In genomic region chr15:72685925-72686794, GRCh38 we compare ENCODE assay signal across 1 cellular context.
A peak's percentile ranks its signal among the peaks of the same experiment; 100 is the strongest.
TF ChIP-seq lines count a peak whose summit lies in the region.

A gene with protein sequence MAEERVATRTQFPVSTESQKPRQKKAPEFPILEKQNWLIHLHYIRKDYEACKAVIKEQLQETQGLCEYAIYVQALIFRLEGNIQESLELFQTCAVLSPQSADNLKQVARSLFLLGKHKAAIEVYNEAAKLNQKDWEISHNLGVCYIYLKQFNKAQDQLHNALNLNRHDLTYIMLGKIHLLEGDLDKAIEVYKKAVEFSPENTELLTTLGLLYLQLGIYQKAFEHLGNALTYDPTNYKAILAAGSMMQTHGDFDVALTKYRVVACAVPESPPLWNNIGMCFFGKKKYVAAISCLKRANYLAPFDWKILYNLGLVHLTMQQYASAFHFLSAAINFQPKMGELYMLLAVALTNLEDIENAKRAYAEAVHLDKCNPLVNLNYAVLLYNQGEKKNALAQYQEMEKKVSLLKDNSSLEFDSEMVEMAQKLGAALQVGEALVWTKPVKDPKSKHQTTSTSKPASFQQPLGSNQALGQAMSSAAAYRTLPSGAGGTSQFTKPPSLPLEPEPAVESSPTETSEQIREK (plus strand): TSS chr15:72686207. CDS start chr15:72686228, 21 bp downstream.
Gene HIGD2B (minus strand): TSS chr15:72686182. CDS start chr15:72676374, 9,808 bp downstream.

TF ChIP-seq in K562, 482 proteins besides CTCF, POLR2A, EP300 and RAD21 (continued from another document and continues in another):
- TF ChIP-seq CLOCK (CRISPR knock-in tag; IDR thresholded peaks at IDR 0.05; ENCODE audit: borderline replicate concordance), result no peak
- no peak for TF ChIP-seq ZNF699 (CRISPR knock-in tag; IDR thresholded peaks at IDR 0.05; ENCODE audit: insufficient replicate concordance)
- no peak for TF ChIP-seq GTF2F1 (IDR thresholded peaks at IDR 0.05; ENCODE audit: low read depth, low read length)
- no peak for TF ChIP-seq ZNF668 (CRISPR knock-in tag; IDR thresholded peaks at IDR 0.05)
- TF ChIP-seq, protein P1, sequence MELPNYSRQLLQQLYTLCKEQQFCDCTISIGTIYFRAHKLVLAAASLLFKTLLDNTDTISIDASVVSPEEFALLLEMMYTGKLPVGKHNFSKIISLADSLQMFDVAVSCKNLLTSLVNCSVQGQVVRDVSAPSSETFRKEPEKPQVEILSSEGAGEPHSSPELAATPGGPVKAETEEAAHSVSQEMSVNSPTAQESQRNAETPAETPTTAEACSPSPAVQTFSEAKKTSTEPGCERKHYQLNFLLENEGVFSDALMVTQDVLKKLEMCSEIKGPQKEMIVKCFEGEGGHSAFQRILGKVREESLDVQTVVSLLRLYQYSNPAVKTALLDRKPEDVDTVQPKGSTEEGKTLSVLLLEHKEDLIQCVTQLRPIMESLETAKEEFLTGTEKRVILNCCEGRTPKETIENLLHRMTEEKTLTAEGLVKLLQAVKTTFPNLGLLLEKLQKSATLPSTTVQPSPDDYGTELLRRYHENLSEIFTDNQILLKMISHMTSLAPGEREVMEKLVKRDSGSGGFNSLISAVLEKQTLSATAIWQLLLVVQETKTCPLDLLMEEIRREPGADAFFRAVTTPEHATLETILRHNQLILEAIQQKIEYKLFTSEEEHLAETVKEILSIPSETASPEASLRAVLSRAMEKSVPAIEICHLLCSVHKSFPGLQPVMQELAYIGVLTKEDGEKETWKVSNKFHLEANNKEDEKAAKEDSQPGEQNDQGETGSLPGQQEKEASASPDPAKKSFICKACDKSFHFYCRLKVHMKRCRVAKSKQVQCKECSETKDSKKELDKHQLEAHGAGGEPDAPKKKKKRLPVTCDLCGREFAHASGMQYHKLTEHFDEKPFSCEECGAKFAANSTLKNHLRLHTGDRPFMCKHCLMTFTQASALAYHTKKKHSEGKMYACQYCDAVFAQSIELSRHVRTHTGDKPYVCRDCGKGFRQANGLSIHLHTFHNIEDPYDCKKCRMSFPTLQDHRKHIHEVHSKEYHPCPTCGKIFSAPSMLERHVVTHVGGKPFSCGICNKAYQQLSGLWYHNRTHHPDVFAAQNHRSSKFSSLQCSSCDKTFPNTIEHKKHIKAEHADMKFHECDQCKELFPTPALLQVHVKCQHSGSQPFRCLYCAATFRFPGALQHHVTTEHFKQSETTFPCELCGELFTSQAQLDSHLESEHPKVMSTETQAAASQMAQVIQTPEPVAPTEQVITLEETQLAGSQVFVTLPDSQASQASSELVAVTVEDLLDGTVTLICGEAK (IDR thresholded peaks at IDR 0.05), result peak; percentile 94
- TF ChIP-seq, protein P1 (CRISPR knock-in tag; IDR thresholded peaks at IDR 0.05), result no peak
- no peak for TF ChIP-seq NR2F6 (CRISPR knock-in tag; IDR thresholded peaks at IDR 0.05)
- no peak for TF ChIP-seq HES1 (IDR thresholded peaks at IDR 0.05; ENCODE audit: low read depth)
- TF ChIP-seq, protein P2, sequence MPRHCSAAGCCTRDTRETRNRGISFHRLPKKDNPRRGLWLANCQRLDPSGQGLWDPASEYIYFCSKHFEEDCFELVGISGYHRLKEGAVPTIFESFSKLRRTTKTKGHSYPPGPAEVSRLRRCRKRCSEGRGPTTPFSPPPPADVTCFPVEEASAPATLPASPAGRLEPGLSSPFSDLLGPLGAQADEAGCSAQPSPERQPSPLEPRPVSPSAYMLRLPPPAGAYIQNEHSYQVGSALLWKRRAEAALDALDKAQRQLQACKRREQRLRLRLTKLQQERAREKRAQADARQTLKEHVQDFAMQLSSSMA (CRISPR knock-in tag; IDR thresholded peaks at IDR 0.05), result no peak
- TF ChIP-seq TAF15 (IDR thresholded peaks at IDR 0.05; ENCODE audit: low read depth, low read length), result no peak
- TF ChIP-seq, protein P3, sequence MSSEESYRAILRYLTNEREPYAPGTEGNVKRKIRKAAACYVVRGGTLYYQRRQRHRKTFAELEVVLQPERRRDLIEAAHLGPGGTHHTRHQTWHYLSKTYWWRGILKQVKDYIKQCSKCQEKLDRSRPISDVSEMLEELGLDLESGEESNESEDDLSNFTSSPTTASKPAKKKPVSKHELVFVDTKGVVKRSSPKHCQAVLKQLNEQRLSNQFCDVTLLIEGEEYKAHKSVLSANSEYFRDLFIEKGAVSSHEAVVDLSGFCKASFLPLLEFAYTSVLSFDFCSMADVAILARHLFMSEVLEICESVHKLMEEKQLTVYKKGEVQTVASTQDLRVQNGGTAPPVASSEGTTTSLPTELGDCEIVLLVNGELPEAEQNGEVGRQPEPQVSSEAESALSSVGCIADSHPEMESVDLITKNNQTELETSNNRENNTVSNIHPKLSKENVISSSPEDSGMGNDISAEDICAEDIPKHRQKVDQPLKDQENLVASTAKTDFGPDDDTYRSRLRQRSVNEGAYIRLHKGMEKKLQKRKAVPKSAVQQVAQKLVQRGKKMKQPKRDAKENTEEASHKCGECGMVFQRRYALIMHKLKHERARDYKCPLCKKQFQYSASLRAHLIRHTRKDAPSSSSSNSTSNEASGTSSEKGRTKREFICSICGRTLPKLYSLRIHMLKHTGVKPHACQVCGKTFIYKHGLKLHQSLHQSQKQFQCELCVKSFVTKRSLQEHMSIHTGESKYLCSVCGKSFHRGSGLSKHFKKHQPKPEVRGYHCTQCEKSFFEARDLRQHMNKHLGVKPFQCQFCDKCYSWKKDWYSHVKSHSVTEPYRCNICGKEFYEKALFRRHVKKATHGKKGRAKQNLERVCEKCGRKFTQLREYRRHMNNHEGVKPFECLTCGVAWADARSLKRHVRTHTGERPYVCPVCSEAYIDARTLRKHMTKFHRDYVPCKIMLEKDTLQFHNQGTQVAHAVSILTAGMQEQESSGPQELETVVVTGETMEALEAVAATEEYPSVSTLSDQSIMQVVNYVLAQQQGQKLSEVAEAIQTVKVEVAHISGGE (CRISPR knock-in tag; IDR thresholded peaks at IDR 0.05), result peak in 1 of 3 experiments; percentile 90; a peak in 2 of 6 replicates
- TF ChIP-seq ZSCAN29 (IDR thresholded peaks at IDR 0.05), result no peak
- no peak for TF ChIP-seq BRD4 (IDR thresholded peaks at IDR 0.05)
- no peak for TF ChIP-seq ILF3 (IDR thresholded peaks at IDR 0.05; ENCODE audit: borderline replicate concordance)
- TF ChIP-seq NFE2L1 (tag; IDR thresholded peaks at IDR 0.05; ENCODE audit: borderline replicate concordance, low read depth), result no peak
- TF ChIP-seq, protein P4, sequence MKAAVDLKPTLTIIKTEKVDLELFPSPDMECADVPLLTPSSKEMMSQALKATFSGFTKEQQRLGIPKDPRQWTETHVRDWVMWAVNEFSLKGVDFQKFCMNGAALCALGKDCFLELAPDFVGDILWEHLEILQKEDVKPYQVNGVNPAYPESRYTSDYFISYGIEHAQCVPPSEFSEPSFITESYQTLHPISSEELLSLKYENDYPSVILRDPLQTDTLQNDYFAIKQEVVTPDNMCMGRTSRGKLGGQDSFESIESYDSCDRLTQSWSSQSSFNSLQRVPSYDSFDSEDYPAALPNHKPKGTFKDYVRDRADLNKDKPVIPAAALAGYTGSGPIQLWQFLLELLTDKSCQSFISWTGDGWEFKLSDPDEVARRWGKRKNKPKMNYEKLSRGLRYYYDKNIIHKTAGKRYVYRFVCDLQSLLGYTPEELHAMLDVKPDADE (conservative IDR thresholded peaks at IDR 0.05; ENCODE audit: control insufficient read depth, low read depth, low read length), result 0 out of 2 replicates have a peak, but pooled peaks have one; percentile 29
- TF ChIP-seq, protein P5, sequence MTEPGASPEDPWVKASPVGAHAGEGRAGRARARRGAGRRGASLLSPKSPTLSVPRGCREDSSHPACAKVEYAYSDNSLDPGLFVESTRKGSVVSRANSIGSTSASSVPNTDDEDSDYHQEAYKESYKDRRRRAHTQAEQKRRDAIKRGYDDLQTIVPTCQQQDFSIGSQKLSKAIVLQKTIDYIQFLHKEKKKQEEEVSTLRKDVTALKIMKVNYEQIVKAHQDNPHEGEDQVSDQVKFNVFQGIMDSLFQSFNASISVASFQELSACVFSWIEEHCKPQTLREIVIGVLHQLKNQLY (CRISPR knock-in tag; conservative IDR thresholded peaks at IDR 0.05), result no peak
- no peak for TF ChIP-seq ZNF311 (CRISPR knock-in tag; IDR thresholded peaks at IDR 0.05)
- TF ChIP-seq, protein P6, sequence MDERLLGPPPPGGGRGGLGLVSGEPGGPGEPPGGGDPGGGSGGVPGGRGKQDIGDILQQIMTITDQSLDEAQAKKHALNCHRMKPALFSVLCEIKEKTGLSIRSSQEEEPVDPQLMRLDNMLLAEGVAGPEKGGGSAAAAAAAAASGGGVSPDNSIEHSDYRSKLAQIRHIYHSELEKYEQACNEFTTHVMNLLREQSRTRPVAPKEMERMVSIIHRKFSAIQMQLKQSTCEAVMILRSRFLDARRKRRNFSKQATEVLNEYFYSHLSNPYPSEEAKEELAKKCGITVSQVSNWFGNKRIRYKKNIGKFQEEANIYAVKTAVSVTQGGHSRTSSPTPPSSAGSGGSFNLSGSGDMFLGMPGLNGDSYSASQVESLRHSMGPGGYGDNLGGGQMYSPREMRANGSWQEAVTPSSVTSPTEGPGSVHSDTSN (CRISPR knock-in tag; IDR thresholded peaks at IDR 0.05; ENCODE audit: low read depth), result no peak
- TF ChIP-seq, protein P6 (tag; conservative IDR thresholded peaks at IDR 0.05; ENCODE audit: low read depth), result no peak
- TF ChIP-seq PYGO2 (tag; IDR thresholded peaks at IDR 0.05), result no peak
- no peak for TF ChIP-seq SAP30 (IDR thresholded peaks at IDR 0.05; ENCODE audit: borderline replicate concordance, insufficient read depth, low read depth, low read length, poor library complexity, severe bottlenecking)
- TF ChIP-seq FUS (optimal IDR thresholded peaks at IDR 0.05; ENCODE audit: low read depth, low read length), result no peak
- no peak for TF ChIP-seq CAMTA2 (CRISPR knock-in tag; conservative IDR thresholded peaks at IDR 0.05)
- TF ChIP-seq CBFA2T3 (IDR thresholded peaks at IDR 0.05), result no peak
- TF ChIP-seq CBX1 (IDR thresholded peaks at IDR 0.05; ENCODE audit: low read depth), result no peak
- no peak for TF ChIP-seq STAT5A (IDR thresholded peaks at IDR 0.05; ENCODE audit: borderline replicate concordance, low read length)
- no peak for TF ChIP-seq HDAC8 (tag; IDR thresholded peaks at IDR 0.05)
- TF ChIP-seq, protein P7, sequence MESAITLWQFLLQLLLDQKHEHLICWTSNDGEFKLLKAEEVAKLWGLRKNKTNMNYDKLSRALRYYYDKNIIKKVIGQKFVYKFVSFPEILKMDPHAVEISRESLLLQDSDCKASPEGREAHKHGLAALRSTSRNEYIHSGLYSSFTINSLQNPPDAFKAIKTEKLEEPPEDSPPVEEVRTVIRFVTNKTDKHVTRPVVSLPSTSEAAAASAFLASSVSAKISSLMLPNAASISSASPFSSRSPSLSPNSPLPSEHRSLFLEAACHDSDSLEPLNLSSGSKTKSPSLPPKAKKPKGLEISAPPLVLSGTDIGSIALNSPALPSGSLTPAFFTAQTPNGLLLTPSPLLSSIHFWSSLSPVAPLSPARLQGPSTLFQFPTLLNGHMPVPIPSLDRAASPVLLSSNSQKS (CRISPR knock-in tag; IDR thresholded peaks at IDR 0.05), result no peak
- TF ChIP-seq STAG1 (CRISPR knock-in tag; IDR thresholded peaks at IDR 0.05; ENCODE audit: borderline replicate concordance), result no peak
- no peak for TF ChIP-seq PCBP2 (IDR thresholded peaks at IDR 0.05; ENCODE audit: low read depth, low read length, poor library complexity, severe bottlenecking)
